10 cellular contexts compared by ENCODE assay signal in genomic region chr3:126208618-126209256, GRCh38. TPM values are rescaled to one million over a fixed set of nuclear protein-coding genes. Genes with fewer than 3 reads are reported as not detected.
DNase-seq lines count a peak whose midpoint lies in the region; ATAC-seq and TF ChIP-seq lines count a peak whose summit lies in the region.
"Had no signal": no experiment of that assay in that cellular context is flagged by ENCODE, and none has a peak within 500 bp of the region (broad histone marks: within the 10 kb centered on the region; RNA-seq: fewer than 3 reads in every experiment).

No MANE protein-coding gene starts in this region.

- peaks cover 2% of the 10 kb centered on the region for H3K4me1 Mint-ChIP-seq in activated T-cell treated with anti-CD3 and anti-CD28 coated beads, Interleukin-2, amount 50 U/mL, for 4 hours (ENCODE audit: low read depth)

- no peaks in the 10 kb centered on the region for H3K9me3 Mint-ChIP-seq in activated T-cell treated with anti-CD3 and anti-CD28 coated beads, Interleukin-2, amount 50 U/mL, for 4 hours
- H3K9me3 Mint-ChIP-seq: T-helper 1 cell treated with Interleukin-12 subunit alpha and Interleukin-12 subunit beta and Interleukin-4 antibody, amounts not matched to agents 30 μg/mL and 1 μg/mL, for 36 hours had no signal

- TF ChIP-seq CTCF in thyroid gland (IDR thresholded peaks at IDR 0.05), result no peak

- intact Hi-C loops in cardiac septum (cut with DNase I) (no loop called here), thyroid gland (cut with DNase I) (no loop called here)

- no peaks in the 10 kb centered on the region for H3K9me3 ChIP-seq in thyroid gland

- no peaks in the 10 kb centered on the region for H3K36me3 ChIP-seq in thyroid gland

- peak; percentile 17; the same call in 1 of the 2 replicates for TF ChIP-seq RAD21 in Ishikawa (IDR thresholded peaks at IDR 0.05; ENCODE audit: low read depth)

- peaks cover 43% of the 10 kb centered on the region for H3K27me3 Mint-ChIP-seq in activated T-cell treated with anti-CD3 and anti-CD28 coated beads, Interleukin-2, amount 50 U/mL, for 4 hours (ENCODE audit: low read depth)

- DNase-seq in A172 (ENCODE audit: low spot score), result peak; percentile 99
- DNase-seq in SKM-1 (lab: John Stamatoyannopoulos, UW; ENCODE audit: unreplicated experiment), result peak; percentile 78
- DNase-seq in cardiac septum (ENCODE audit: low spot score), result peak; percentile 87
- peak; percentile 91 to 92 for DNase-seq in thyroid gland
- no peak for DNase-seq in activated T-cell treated with anti-CD3 and anti-CD28 coated beads, Interleukin-2, amount 50 U/mL, for 4 hours
- no peak for DNase-seq in mesenteric fat pad (ENCODE audit: low spot score)

- H3K36me3 Mint-ChIP-seq in activated T-cell treated with anti-CD3 and anti-CD28 coated beads, Interleukin-2, amount 50 U/mL, for 4 hours (ENCODE audit: insufficient read depth), result no peaks in the 10 kb centered on the region

- no peak overlapping the region for H3K4me3 Mint-ChIP-seq in activated T-cell treated with anti-CD3 and anti-CD28 coated beads, Interleukin-2, amount 50 U/mL, for 4 hours
- H3K4me3 Mint-ChIP-seq: T-helper 1 cell treated with Interleukin-12 subunit alpha and Interleukin-12 subunit beta and Interleukin-4 antibody, amounts not matched to agents 30 μg/mL and 1 μg/mL, for 36 hours had no signal

- H3K4me1 ChIP-seq in thyroid gland, result peaks cover 9 to 26% of the 10 kb centered on the region in 2 donors

- 47 to 60% methylated on average over 9 to 11 of the region's 11 CpGs for WGBS in thyroid gland, 2 donors

- peak; percentile 93 for TF ChIP-seq EP300 in Ishikawa (IDR thresholded peaks at IDR 0.05; ENCODE audit: borderline replicate concordance)

- ATAC-seq in activated T-cell treated with anti-CD3 and anti-CD28 coated beads, Interleukin-2, amount 50 U/mL, for 4 hours, result no peak
- no peak for ATAC-seq in GM21526 (IDR thresholded peaks at IDR 0.05; ENCODE audit: low FRiP score, unreplicated experiment)

- no peak overlapping the region for H3K4me3 ChIP-seq in thyroid gland (replicated peaks in 1 of 3)

- TF ChIP-seq POLR2A in thyroid gland (IDR thresholded peaks at IDR 0.05), result no peak

- H3K27me3 ChIP-seq in thyroid gland, result no peaks in the 10 kb centered on the region

- no peak overlapping the region for H3K27ac ChIP-seq in thyroid gland

TF ChIP-seq in Ishikawa, 13 proteins besides CTCF, POLR2A, EP300 and RAD21:
- TF ChIP-seq TCF12 (IDR thresholded peaks at IDR 0.05; ENCODE audit: low read depth), result peak; percentile 95
- peak; percentile 78 for TF ChIP-seq YY1 (IDR thresholded peaks at IDR 0.05; ENCODE audit: low read depth)
- peak; percentile 96 for TF ChIP-seq MAX (IDR thresholded peaks at IDR 0.05)
- TF ChIP-seq CEBPB (IDR thresholded peaks at IDR 0.05), result no peak; the same call in 1 of the 2 replicates
- TF ChIP-seq ZBTB7A (IDR thresholded peaks at IDR 0.05; ENCODE audit: low read depth), result no peak
- no peak for TF ChIP-seq REST (IDR thresholded peaks at IDR 0.05; ENCODE audit: low read depth)
- TF ChIP-seq EGR1 (IDR thresholded peaks at IDR 0.05), result no peak
- TF ChIP-seq TAF1 (IDR thresholded peaks at IDR 0.05; ENCODE audit: low read depth), result no peak
- peak; percentile 84 for TF ChIP-seq TEAD4 (IDR thresholded peaks at IDR 0.05)
- peak; percentile 81 for TF ChIP-seq USF1 (IDR thresholded peaks at IDR 0.05)
- no peak for TF ChIP-seq CREB1 (IDR thresholded peaks at IDR 0.05; ENCODE audit: low read depth)
- peak; percentile 99 for TF ChIP-seq NFIC (IDR thresholded peaks at IDR 0.05)
- TF ChIP-seq FOXM1 (IDR thresholded peaks at IDR 0.05; ENCODE audit: borderline replicate concordance, low read depth), result peak; percentile 56; the same call in 1 of the 2 replicates
TF ChIP-seq in Ishikawa: peak in this region for 7.

RNA-seq across cellular contexts. Expression of gene ALDH1L1, which starts 28.4 kb away (rescaled TPM):
- total RNA-seq in A172 (2014; rRNA removed; shearing (Covaris generic)), result 0.50 TPM in 1 of 2 replicates, not detected in the other
- total RNA-seq in cardiac septum (26.8 TPM), thyroid gland (10 to 100 TPM in 1 of 4 donors, 1 to 10 TPM in 3; 2.1 to 12.1 (median 6.1) TPM), mesenteric fat pad (105 TPM)
- total RNA-seq in activated T-cell treated with anti-CD3 and anti-CD28 coated beads, Interleukin-2, amount 50 U/mL, for 4 hours, result under 1 TPM in 2 of 3 donors, not detected in 1; 0.10 to 0.29 TPM
- total RNA-seq: mononuclear cell had no signal

Comparison
In these comparisons a context has a peak if more than half of its experiments do, and no peak if none do; other contexts are left out.
1. DNase-seq: peak in A172 (single experiment), SKM-1 (single experiment), cardiac septum (single experiment) and thyroid gland (2 of 2); none in activated T-cell treated with anti-CD3 and anti-CD28 coated beads, Interleukin-2, amount 50 U/mL, for 4 hours (single experiment) and mesenteric fat pad (single experiment).